ENCODE assay signal across 19 cellular contexts in the genomic region with DNA sequence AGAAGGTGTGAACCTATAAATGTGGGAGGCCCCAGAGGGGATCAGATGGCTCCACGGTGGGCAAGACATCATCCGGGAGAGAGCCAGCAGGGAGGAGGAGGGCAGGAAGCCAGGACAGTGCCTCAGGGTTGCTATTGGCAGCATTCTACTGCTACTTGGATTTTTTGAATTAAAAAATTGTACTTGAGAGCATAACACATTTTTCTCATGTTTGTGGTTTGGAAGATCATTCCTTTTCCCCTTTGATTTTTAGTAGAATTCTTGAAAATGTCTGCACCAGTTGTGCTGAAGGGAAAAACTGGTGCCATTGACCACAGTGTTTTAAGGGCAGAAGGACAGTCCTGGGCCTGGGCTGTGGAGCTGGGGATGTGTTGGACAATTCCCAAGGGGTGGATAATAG. TPM values are rescaled to one million over a fixed set of nuclear protein-coding genes. Genes with fewer than 3 reads are reported as not detected.
DNase-seq lines count a peak whose midpoint lies in the region; ATAC-seq and TF ChIP-seq lines count a peak whose summit lies in the region.
"Had no signal": no experiment of that assay in that cellular context is flagged by ENCODE, and none has a peak within 500 bp of the region (broad histone marks: within the 10 kb centered on the region; RNA-seq: fewer than 3 reads in every experiment).

No MANE protein-coding gene starts in this region.

- no peak overlapping the region for H3K4me3 ChIP-seq in retinal pigment epithelial cell (ENCODE audit: low read length)
- H3K4me3 ChIP-seq: left ventricle myocardium inferior, mucosa of descending colon, right lobe of liver, upper lobe of right lung had no signal

- ATAC-seq in GM18861 (IDR thresholded peaks at IDR 0.05; ENCODE audit: unreplicated experiment), result no peak
- ATAC-seq: HepG2, mucosa of descending colon, right lobe of liver, upper lobe of right lung had no signal

- DNase-seq in EH (ENCODE audit: low read depth) (peak; percentile 59), M059J (ENCODE audit: low read depth) (peak; percentile 22), fibroblast of gingiva (ENCODE audit: low read depth) (peak; percentile 35), retinal pigment epithelial cell (ENCODE audit: low read depth) (peak; percentile 40), GM10266 (ENCODE audit: extremely low spot score) (no peak), NCI-H345 treated with DMSO at 0.1 percent for 48 hours (lab: John Stamatoyannopoulos, UW; ENCODE audit: unreplicated experiment) (no peak)
- DNase-seq: activated CD4-positive, alpha-beta T cell treated with anti-CD3 and anti-CD28 coated beads for 1 hour; Calu3; left ventricle myocardium inferior; mucosa of descending colon; NCI-H187; NCI-H345; right lobe of liver; stimulated activated CD4-positive, alpha-beta T cell treated with anti-CD3 and anti-CD28 coated beads, Interleukin-1b, Interleukin-23, amount 100 ng/mL, for 48 hours; upper lobe of right lung had no signal

- TF ChIP-seq CTCF in retinal pigment epithelial cell (conservative IDR thresholded peaks at IDR 0.05; ENCODE audit: low read depth, low read length), result no peak
- TF ChIP-seq CTCF in GM10266 (IDR thresholded peaks at IDR 0.05; ENCODE audit: control insufficient read depth, insufficient read depth, low read depth, missing control alignments), result no peak

RNA-seq across cellular contexts. Expression of gene LYZL4, which starts 59.2 kb away (rescaled TPM):
- not detected in 2 replicates for total RNA-seq in M059J (2014; rRNA removed; shearing (Covaris generic))
- total RNA-seq: activated T-helper 2 cell treated with anti-CD3 and anti-CD28 coated beads, Interferon-gamma antibody, Interleukin-2, Interleukin-4, amounts not matched to agents 10 μg/mL and 5 μg/mL and 100 μg/mL, durations not matched to agents 14 hours and 24 hours and 36 hours; B cell; Calu3; HepG2; left ventricle myocardium inferior; mucosa of descending colon; right lobe of liver; upper lobe of right lung had no signal

Comparison
In these comparisons a context has a peak if more than half of its experiments do, and no peak if none do; other contexts are left out.
1. DNase-seq: peak in EH (single experiment), M059J (single experiment), fibroblast of gingiva (single experiment) and retinal pigment epithelial cell (single experiment); none in GM10266 (single experiment) and NCI-H345 treated with DMSO at 0.1 percent for 48 hours (single experiment).